1 cellular context compared by ENCODE assay signal in genomic region chr19:46787331-46788100, GRCh38.
TF ChIP-seq lines count a peak whose summit lies in the region.

No MANE protein-coding gene starts in this region.

TF ChIP-seq in HepG2, 621 proteins besides CTCF, POLR2A, EP300 and RAD21 (continued from another document and continues in another):
- TF ChIP-seq AHDC1 (CRISPR knock-in tag; IDR thresholded peaks at IDR 0.05; ENCODE audit: borderline replicate concordance) (0 out of 2 replicates have a peak, but pooled peaks have one; percentile 26), TERF1 (CRISPR knock-in tag; IDR thresholded peaks at IDR 0.05) (no peak), PHF21A (CRISPR knock-in tag; IDR thresholded peaks at IDR 0.05) (no peak), SKIL (CRISPR knock-in tag; IDR thresholded peaks at IDR 0.05; ENCODE audit: borderline replicate concordance) (no peak), ATF7 (IDR thresholded peaks at IDR 0.05) (no peak), ATF7 (CRISPR knock-in tag; IDR thresholded peaks at IDR 0.05) (no peak), CENPT (CRISPR knock-in tag; IDR thresholded peaks at IDR 0.05; ENCODE audit: low read depth) (no peak), ZNF281 (CRISPR knock-in tag; IDR thresholded peaks at IDR 0.05; ENCODE audit: borderline replicate concordance) (no peak), HMGXB4 (CRISPR knock-in tag; IDR thresholded peaks at IDR 0.05; ENCODE audit: borderline replicate concordance in 1 of 2, low read depth in 1 of 2) (peak; percentile 59 to 61; a peak in 2 of 4 replicates), ZNF143 (CRISPR knock-in tag; IDR thresholded peaks at IDR 0.05) (no peak), ZNF629 (CRISPR knock-in tag; conservative IDR thresholded peaks at IDR 0.05) (no peak), ZSCAN12 (CRISPR knock-in tag; IDR thresholded peaks at IDR 0.05) (no peak), NR2F1 (CRISPR knock-in tag; IDR thresholded peaks at IDR 0.05) (no peak), ATF2 (CRISPR knock-in tag; IDR thresholded peaks at IDR 0.05) (no peak), ZNF660 (CRISPR knock-in tag; IDR thresholded peaks at IDR 0.05; ENCODE audit: borderline replicate concordance, low read depth) (no peak), SMAD3 (CRISPR knock-in tag; IDR thresholded peaks at IDR 0.05) (no peak), ZNF274 (CRISPR knock-in tag; IDR thresholded peaks at IDR 0.05) (no peak), ZNF883 (CRISPR knock-in tag; IDR thresholded peaks at IDR 0.05; ENCODE audit: not compliant biosample characterization) (no peak), DMTF1 (CRISPR knock-in tag; IDR thresholded peaks at IDR 0.05) (no peak), GPBP1L1 (CRISPR knock-in tag; IDR thresholded peaks at IDR 0.05) (no peak), ZKSCAN5 (CRISPR knock-in tag; IDR thresholded peaks at IDR 0.05) (no peak), ZNF263 (CRISPR knock-in tag; IDR thresholded peaks at IDR 0.05) (0 out of 2 replicates have a peak, but pooled peaks have one; percentile 6), ZNF597 (CRISPR knock-in tag; IDR thresholded peaks at IDR 0.05) (no peak), CBX1 (IDR thresholded peaks at IDR 0.05; ENCODE audit: low read depth) (no peak), ATF5 (CRISPR knock-in tag; IDR thresholded peaks at IDR 0.05; ENCODE audit: low read depth) (no peak), ZNF282 (IDR thresholded peaks at IDR 0.05; ENCODE audit: partially characterized antibody) (no peak), HNRNPL (IDR thresholded peaks at IDR 0.05; ENCODE audit: low read depth, low read length) (no peak), MBNL3 (CRISPR knock-in tag; conservative IDR thresholded peaks at IDR 0.05) (no peak), ASH2L (IDR thresholded peaks at IDR 0.05; ENCODE audit: insufficient read length, low read depth, low read length) (peak; percentile 29), GATAD1 (CRISPR knock-in tag; IDR thresholded peaks at IDR 0.05) (no peak; the same call in 1 of the 2 replicates), ZNF775 (CRISPR knock-in tag; IDR thresholded peaks at IDR 0.05; ENCODE audit: borderline replicate concordance) (no peak), FOXA1 (IDR thresholded peaks at IDR 0.05) (no peak), FOXA1 (CRISPR knock-in tag; IDR thresholded peaks at IDR 0.05) (no peak), IRF9 (CRISPR knock-in tag; IDR thresholded peaks at IDR 0.05; ENCODE audit: borderline replicate concordance) (peak; percentile 42; the same call in 1 of the 2 replicates), ZNF496 (CRISPR knock-in tag; IDR thresholded peaks at IDR 0.05; ENCODE audit: insufficient replicate concordance) (no peak), ETV6 (CRISPR knock-in tag; conservative IDR thresholded peaks at IDR 0.05) (no peak; the same call in 1 of the 2 replicates), ZEB1 (IDR thresholded peaks at IDR 0.05; ENCODE audit: insufficient replicate concordance, low read depth) (no peak), REXO4 (CRISPR knock-in tag; IDR thresholded peaks at IDR 0.05; ENCODE audit: borderline replicate concordance) (no peak), PAX8 (CRISPR knock-in tag; IDR thresholded peaks at IDR 0.05; ENCODE audit: borderline replicate concordance) (no peak)
